In genomic region chr11:10651579-10652361, GRCh38 we compare ENCODE assay signal across 16 cellular contexts. TPM values are rescaled to one million over a fixed set of nuclear protein-coding genes. Genes with fewer than 3 reads are reported as not detected.
DNase-seq lines count a peak whose midpoint lies in the region; ATAC-seq and TF ChIP-seq lines count a peak whose summit lies in the region.
"Had no signal": no experiment of that assay in that cellular context is flagged by ENCODE, and none has a peak within 500 bp of the region (broad histone marks: within the 10 kb centered on the region; RNA-seq: fewer than 3 reads in every experiment).

No MANE protein-coding gene starts in this region.

- no peak for TF ChIP-seq CTCF in AG04450 (IDR thresholded peaks at IDR 0.05; ENCODE audit: low read depth, low read length)
- TF ChIP-seq CTCF in astrocyte of the spinal cord (IDR thresholded peaks at IDR 0.05; ENCODE audit: low read depth, low read length) = no peak
- no peak for TF ChIP-seq CTCF in osteoblast (IDR thresholded peaks at IDR 0.05; ENCODE audit: extremely low read depth, low read depth, low read length)

- CTCF ChIA-PET in AG04450 (lab: Charles Lee) = no interaction called here
- CTCF ChIA-PET in activated CD4-positive, alpha-beta T cell treated with anti-CD3 and anti-CD28 coated beads, Interleukin-2, amount 10 ng/mL, durations not matched to agents 7 days and 5 days (lab: Charles Lee) = interaction anchor here (0.6 to 5.8 kb wide), 5 partner anchors 9 to 225 kb away, joined by 3 to 37 read pairs (median 3); no protein-coding TSS in a partner anchor

- no peak overlapping the region for H3K4me2 ChIP-seq in osteoblast (ENCODE audit: insufficient read depth, low read length)

- H3K4me1 Mint-ChIP-seq in activated CD4-positive, alpha-beta T cell treated with anti-CD3 and anti-CD28 coated beads, Interleukin-2, amount 10 ng/mL, durations not matched to agents 7 days and 5 days = peaks cover 11% of the 10 kb centered on the region

- H3K4me1 ChIP-seq in osteoblast (ENCODE audit: insufficient read depth, low read length) = peaks cover 23% of the 10 kb centered on the region

- H4K20me1 ChIP-seq in osteoblast (ENCODE audit: insufficient read depth, low read length) = no peaks in the 10 kb centered on the region

- H3K27me3 ChIP-seq in AG04450 (ENCODE audit: control insufficient read depth, insufficient read depth, low read length) = peaks cover 2% of the 10 kb centered on the region
- no peaks in the 10 kb centered on the region for H3K27me3 ChIP-seq in osteoblast (ENCODE audit: insufficient read depth, low read length)
- H3K27me3 ChIP-seq: neutrophil had no signal

- peak overlapping the region; percentile 34 for H2AFZ ChIP-seq in osteoblast (ENCODE audit: low read length)

- no peak for ATAC-seq in stimulated activated naive CD8-positive, alpha-beta T cell treated with anti-CD3 and anti-CD28 coated beads, Interleukin-15, Interleukin-2, amounts not matched to agents 100 U/mL and 50 U/mL, for 24 hours
- ATAC-seq: HepG2 had no signal

- no peaks in the 10 kb centered on the region for H3K9me3 ChIP-seq in AG04450 (ENCODE audit: control insufficient read depth, insufficient read depth, low read length)
- H3K9me3 ChIP-seq in osteoblast (ENCODE audit: low read depth, low read length) = no peaks in the 10 kb centered on the region
- H3K9me3 ChIP-seq: neutrophil had no signal

- no peak for DNase-seq in AG04450 (ENCODE audit: low read depth, low spot score)
- DNase-seq in NCI-H128 (lab: John Stamatoyannopoulos, UW; ENCODE audit: unreplicated experiment) = peak; percentile 19
- DNase-seq in astrocyte of the spinal cord (ENCODE audit: low read depth, low spot score) = peak; percentile 37
- DNase-seq in osteoblast (ENCODE audit: insufficient read length, low spot score, missing footprints) = no peak
- DNase-seq in GF-D8 (lab: John Stamatoyannopoulos, UW) = no peak
- no peak for DNase-seq in activated CD4-positive, alpha-beta T cell treated with anti-CD3 and anti-CD28 coated beads, Interleukin-2, amount 10 ng/mL, durations not matched to agents 7 days and 5 days
- no peak for DNase-seq in SHP77 treated with DMSO at 0.1 percent for 48 hours (lab: John Stamatoyannopoulos, UW)
- no peak for DNase-seq in stimulated activated naive CD8-positive, alpha-beta T cell treated with anti-CD3 and anti-CD28 coated beads, Interleukin-15, Interleukin-2, amounts not matched to agents 100 U/mL and 50 U/mL, for 24 hours
- DNase-seq: activated CD4-positive, CD25-positive, alpha-beta regulatory T cell; activated naive CD8-positive, alpha-beta T cell treated with anti-CD3 and anti-CD28 coated beads for 36 hours; erythroblast; mammary epithelial cell; NCI-H2081; SW 1271 had no signal

- no peak overlapping the region for H3K4me3 Mint-ChIP-seq in activated CD4-positive, alpha-beta T cell treated with anti-CD3 and anti-CD28 coated beads, Interleukin-2, amount 10 ng/mL, durations not matched to agents 7 days and 5 days
- H3K4me3 Mint-ChIP-seq: activated naive CD8-positive, alpha-beta T cell treated with anti-CD3 and anti-CD28 coated beads for 36 hours had no signal

- no peaks in the 10 kb centered on the region for H3K27me3 Mint-ChIP-seq in activated CD4-positive, alpha-beta T cell treated with anti-CD3 and anti-CD28 coated beads, Interleukin-2, amount 10 ng/mL, durations not matched to agents 7 days and 5 days
- H3K27me3 Mint-ChIP-seq: activated naive CD8-positive, alpha-beta T cell treated with anti-CD3 and anti-CD28 coated beads for 36 hours had no signal

- no peaks in the 10 kb centered on the region for H3K79me2 ChIP-seq in osteoblast (ENCODE audit: insufficient read depth, low read length)

- POLR2A ChIA-PET in AG04450 (lab: Yijun Ruan, JAX) = no interaction called here
- POLR2A ChIA-PET in activated CD4-positive, alpha-beta T cell treated with anti-CD3 and anti-CD28 coated beads, Interleukin-2, amount 10 ng/mL, durations not matched to agents 7 days and 5 days (lab: Charles Lee) = no interaction called here

- H3K36me3 Mint-ChIP-seq in activated CD4-positive, alpha-beta T cell treated with anti-CD3 and anti-CD28 coated beads, Interleukin-2, amount 10 ng/mL, durations not matched to agents 7 days and 5 days (ENCODE audit: low read depth) = no peaks in the 10 kb centered on the region
- H3K36me3 Mint-ChIP-seq: activated naive CD8-positive, alpha-beta T cell treated with anti-CD3 and anti-CD28 coated beads for 36 hours had no signal

- no peaks in the 10 kb centered on the region for H3K9me3 Mint-ChIP-seq in activated CD4-positive, alpha-beta T cell treated with anti-CD3 and anti-CD28 coated beads, Interleukin-2, amount 10 ng/mL, durations not matched to agents 7 days and 5 days
- H3K9me3 Mint-ChIP-seq: activated naive CD8-positive, alpha-beta T cell treated with anti-CD3 and anti-CD28 coated beads for 36 hours had no signal

- in situ Hi-C loops in astrocyte of the spinal cord (cut with HindIII; ENCODE audit: low sequenced_read_pairs) = no loop called here

- no peaks in the 10 kb centered on the region for H3K36me3 ChIP-seq in osteoblast (ENCODE audit: insufficient read depth, low read length)
- H3K36me3 ChIP-seq: neutrophil had no signal

- peak overlapping the region; percentile 11 for H3K27ac ChIP-seq in AG04450 (ENCODE audit: low read depth, low read length)
- H3K27ac ChIP-seq in osteoblast (ENCODE audit: low read depth, low read length) = no peak overlapping the region

- H3K27ac Mint-ChIP-seq in activated CD4-positive, alpha-beta T cell treated with anti-CD3 and anti-CD28 coated beads, Interleukin-2, amount 10 ng/mL, durations not matched to agents 7 days and 5 days = no peak overlapping the region
- H3K27ac Mint-ChIP-seq: activated naive CD8-positive, alpha-beta T cell treated with anti-CD3 and anti-CD28 coated beads for 36 hours had no signal

- H3K4me3 ChIP-seq in AG04450 (ENCODE audit: low read depth, low read length) = no peak overlapping the region
- no peak overlapping the region for H3K4me3 ChIP-seq in astrocyte of the spinal cord (ENCODE audit: low read depth, low read length)
- no peak overlapping the region for H3K4me3 ChIP-seq in osteoblast (ENCODE audit: insufficient read depth, low read length)

RNA-seq across cellular contexts. Expression of gene IRAG1, which starts 41.8 kb away (rescaled TPM):
- 56.6 and 60.3 TPM in 2 replicates for polyA plus RNA-seq in AG04450 (2011; rRNA removed)
- 65.7 and 70.3 TPM in 2 replicates for polyA minus RNA-seq in AG04450 (2011; rRNA and poly(A)+ RNA removed)
- 2.7 and 4.3 TPM in 2 replicates for total RNA-seq in osteoblast
- not detected for total RNA-seq in activated CD4-positive, alpha-beta T cell treated with anti-CD3 and anti-CD28 coated beads, Interleukin-2, amount 10 ng/mL, durations not matched to agents 7 days and 5 days
- total RNA-seq: activated naive CD8-positive, alpha-beta T cell treated with anti-CD3 and anti-CD28 coated beads for 36 hours had no signal

Comparison
In these comparisons a context has a peak if more than half of its experiments do, and no peak if none do; other contexts are left out.
1. DNase-seq: peak in NCI-H128 (single experiment) and astrocyte of the spinal cord (single experiment); none in AG04450 (single experiment), osteoblast (single experiment), GF-D8 (single experiment), activated CD4-positive, alpha-beta T cell treated with anti-CD3 and anti-CD28 coated beads, Interleukin-2, amount 10 ng/mL, durations not matched to agents 7 days and 5 days (single experiment), SHP77 treated with DMSO at 0.1 percent for 48 hours (single experiment) and stimulated activated naive CD8-positive, alpha-beta T cell treated with anti-CD3 and anti-CD28 coated beads, Interleukin-15, Interleukin-2, amounts not matched to agents 100 U/mL and 50 U/mL, for 24 hours (single experiment).